8 cellular contexts compared by ENCODE assay signal in the genomic region with DNA sequence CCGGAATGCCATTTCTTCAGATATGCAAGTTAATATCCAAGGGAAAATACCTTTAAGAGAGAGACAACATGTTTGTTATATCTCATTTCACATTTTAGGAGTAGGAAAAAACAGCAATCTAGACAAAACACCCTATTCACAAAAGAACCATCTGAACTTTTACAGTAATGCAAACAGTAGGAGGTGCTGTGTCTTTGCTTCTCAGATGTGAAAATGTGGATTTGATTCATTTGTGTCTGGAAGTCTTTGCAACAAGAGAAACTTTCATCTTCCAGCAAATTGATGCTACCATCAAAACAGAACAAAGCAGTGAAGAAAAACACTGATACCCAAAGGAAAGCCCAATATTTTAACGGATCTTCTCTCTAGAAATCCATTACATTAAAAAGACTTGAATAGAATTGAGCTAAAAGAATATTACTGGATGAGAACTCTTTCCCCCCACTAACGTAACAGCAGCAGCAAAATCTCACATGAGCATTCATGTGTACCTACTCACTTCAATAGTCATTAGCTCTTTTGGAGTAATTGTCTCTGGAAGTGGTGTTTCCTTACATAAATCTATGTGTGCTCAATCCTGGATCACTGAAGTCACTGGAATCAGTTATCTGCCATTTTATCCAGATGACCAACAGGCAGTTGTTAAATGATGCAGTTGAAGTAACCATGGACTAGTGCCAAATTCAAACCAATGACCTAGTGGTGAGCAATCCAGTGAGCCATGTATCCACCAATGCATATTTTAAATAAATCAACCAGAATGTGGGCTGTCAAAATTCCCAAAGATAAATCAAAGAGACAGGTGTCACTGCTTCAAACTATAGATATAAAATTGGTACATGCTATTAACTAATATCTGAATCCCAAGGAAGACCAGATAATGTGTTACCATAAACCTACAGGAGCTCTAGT. TPM values are rescaled to one million over a fixed set of nuclear protein-coding genes. Genes with fewer than 3 reads are reported as not detected.
A peak's percentile ranks its signal among the peaks of the same experiment; 100 is the strongest.
DNase-seq lines count a peak whose midpoint lies in the region; ATAC-seq and TF ChIP-seq lines count a peak whose summit lies in the region.

No MANE protein-coding gene starts in this region.

- ATAC-seq in HG03135 (IDR thresholded peaks at IDR 0.05; ENCODE audit: unreplicated experiment), result no peak
- no peak for ATAC-seq in stimulated activated naive CD8-positive, alpha-beta T cell treated with anti-CD3 and anti-CD28 coated beads, Interleukin-15, amount 100 ng/mL, for 72 hours

- H3K4me3 Mint-ChIP-seq in stimulated activated naive CD8-positive, alpha-beta T cell treated with anti-CD3 and anti-CD28 coated beads, Interleukin-15, amount 100 ng/mL, for 72 hours, result no peak overlapping the region

- CTCF ChIA-PET in SK-N-SH (lab: Yijun Ruan, JAX), result interaction anchor here (0.6 to 5.0 kb wide), 30 partner anchors 8 to 553 kb away, joined by 3 to 25 read pairs (median 3); no protein-coding TSS in a partner anchor

- peak; percentile 57 to 93; a peak in 2 of 4 replicates for TF ChIP-seq EP300 in SK-N-SH (IDR thresholded peaks at IDR 0.05; ENCODE audit: borderline replicate concordance in 1 of 2, low read depth in 1 of 2, low read length in 1 of 2)
- TF ChIP-seq EP300 in stomach (IDR thresholded peaks at IDR 0.05), result no peak

- peak overlapping the region; percentile 29 to 91 for H3K27ac ChIP-seq in SK-N-SH (ENCODE audit: low read depth in 2 of 2, low read length in 1 of 2)
- H3K27ac ChIP-seq in stomach, result no peak overlapping the region

- H4K20me1 ChIP-seq in SK-N-SH (ENCODE audit: insufficient read depth), result no peaks in the 10 kb centered on the region

- H3K4me2 ChIP-seq in SK-N-SH, result peak overlapping the region; percentile 79

- H3K4me3 ChIP-seq in SK-N-SH (ENCODE audit: low read depth in 2 of 2, low read length in 1 of 2) (peak overlapping the region; percentile 83 to 96; a peak in 3 of 4 replicates), stomach (peak overlapping the region; percentile 46 to 64 (median 54))

- TF ChIP-seq POLR2A in stomach (IDR thresholded peaks at IDR 0.05), result no peak

- TF ChIP-seq CTCF in SK-N-SH (IDR thresholded peaks at IDR 0.05) (peak; percentile 81), stomach (IDR thresholded peaks at IDR 0.05) (peak in 3 of 7 experiments; percentile 19 to 44 (median 30))

- H3K36me3 ChIP-seq in SK-N-SH (replicated peaks in 1 of 2; ENCODE audit: control insufficient read depth in 1 of 2, insufficient read depth in 2 of 2, low read length in 1 of 2) (peaks cover 24 to 33% of the 10 kb centered on the region in 2 experiments), stomach (peaks cover 0 to 10% (median 0%) of the 10 kb centered on the region in 4 donors)

- no peak overlapping the region for H3K27ac Mint-ChIP-seq in stimulated activated naive CD8-positive, alpha-beta T cell treated with anti-CD3 and anti-CD28 coated beads, Interleukin-15, amount 100 ng/mL, for 72 hours

- peaks cover 63% of the 10 kb centered on the region for H3K79me2 ChIP-seq in SK-N-SH (ENCODE audit: insufficient read depth)

- WGBS in SK-N-SH (ENCODE audit: low lambda C conversion rate), result 61% methylated on average over 3 of the region's 3 CpGs
- 70 to 73% (median 73%) methylated on average over 3 of the region's 3 CpGs for WGBS in stomach, 5 donors

- POLR2A ChIA-PET in SK-N-SH (lab: Yijun Ruan, JAX), result no interaction called here

- H3K9me2 ChIP-seq in SK-N-SH, result no peaks in the 10 kb centered on the region

- peaks cover 54% of the 10 kb centered on the region for H3K27me3 Mint-ChIP-seq in stimulated activated naive CD8-positive, alpha-beta T cell treated with anti-CD3 and anti-CD28 coated beads, Interleukin-15, amount 100 ng/mL, for 72 hours

- peaks cover 7% of the 10 kb centered on the region for H3K4me1 Mint-ChIP-seq in stimulated activated naive CD8-positive, alpha-beta T cell treated with anti-CD3 and anti-CD28 coated beads, Interleukin-15, amount 100 ng/mL, for 72 hours

- H3K27me3 ChIP-seq in SK-N-SH (ENCODE audit: insufficient read depth), result no peaks in the 10 kb centered on the region
- no peaks in the 10 kb centered on the region for H3K27me3 ChIP-seq in stomach

- H3K9ac ChIP-seq in SK-N-SH, result peak overlapping the region; percentile 74

- no peaks in the 10 kb centered on the region for H3K9me3 Mint-ChIP-seq in stimulated activated naive CD8-positive, alpha-beta T cell treated with anti-CD3 and anti-CD28 coated beads, Interleukin-15, amount 100 ng/mL, for 72 hours

- H2AFZ ChIP-seq in SK-N-SH (ENCODE audit: low read depth), result no peak overlapping the region

- peak; percentile 36 for DNase-seq in HPDE6-E6E7 (ENCODE audit: extremely low spot score)
- peak; percentile 43 for DNase-seq in SK-N-SH
- peak; percentile 82 for DNase-seq in glomerular visceral epithelial cell (ENCODE audit: extremely low spot score)
- no peak for DNase-seq in stomach
- no peak for DNase-seq in OCI-M2 (lab: John Stamatoyannopoulos, UW; ENCODE audit: unreplicated experiment)
- no peak for DNase-seq in stimulated activated naive CD8-positive, alpha-beta T cell treated with anti-CD3 and anti-CD28 coated beads, Interleukin-15, amount 100 ng/mL, for 72 hours
- DNase-seq in GM19238 (ENCODE audit: insufficient read length, low spot score), result no peak

- TF ChIP-seq RAD21 in SK-N-SH (IDR thresholded peaks at IDR 0.05; ENCODE audit: low read length), result peak; percentile 77

- H3K9me3 ChIP-seq in SK-N-SH, result no peaks in the 10 kb centered on the region
- no peaks in the 10 kb centered on the region for H3K9me3 ChIP-seq in stomach

- H3K4me1 ChIP-seq in SK-N-SH (ENCODE audit: control insufficient read depth in 1 of 2, insufficient read depth in 2 of 2, low read depth in 1 of 2, low read length in 1 of 2), result peaks cover 10 to 15% of the 10 kb centered on the region in 2 experiments; a peak in 2 of 4 replicates
- peaks cover 15 to 41% (median 28%) of the 10 kb centered on the region in 4 donors for H3K4me1 ChIP-seq in stomach

- H3F3A ChIP-seq in SK-N-SH (replicated peaks; ENCODE audit: insufficient read depth), result peaks cover 10% of the 10 kb centered on the region

- intact Hi-C loops in stomach (cut with DNase I; ENCODE audit: low total_unique reads), result no loop called here

TF ChIP-seq in SK-N-SH, 30 proteins besides CTCF, POLR2A, EP300 and RAD21 (continues in another document):
- TF ChIP-seq ELF1 (IDR thresholded peaks at IDR 0.05) (no peak), TEAD4 (IDR thresholded peaks at IDR 0.05; ENCODE audit: borderline replicate concordance, insufficient read depth) (peak; percentile 90), FOSL2 (IDR thresholded peaks at IDR 0.05; ENCODE audit: borderline replicate concordance, low read depth) (peak; percentile 91), EZH2phosphoT487 (IDR thresholded peaks at IDR 0.05; ENCODE audit: borderline replicate concordance, low read depth) (no peak), NRF1 (IDR thresholded peaks at IDR 0.05; ENCODE audit: low read depth, low read length) (no peak), POLR2AphosphoS5 (IDR thresholded peaks at IDR 0.05; ENCODE audit: low read depth, low read length) (peak; percentile 72; the same call in 1 of the 2 replicates), FOXJ3 (CRISPR knock-in tag; IDR thresholded peaks at IDR 0.05) (no peak), RCOR1 (IDR thresholded peaks at IDR 0.05; ENCODE audit: low read length) (no peak; the same call in 1 of the 2 replicates), MEF2A (IDR thresholded peaks at IDR 0.05; ENCODE audit: borderline replicate concordance, low read depth) (no peak), GABPA (IDR thresholded peaks at IDR 0.05; ENCODE audit: low read depth) (no peak), TCF12 (IDR thresholded peaks at IDR 0.05) (peak; percentile 92), NFIC (IDR thresholded peaks at IDR 0.05; ENCODE audit: borderline replicate concordance) (peak; percentile 96), MXI1 (IDR thresholded peaks at IDR 0.05; ENCODE audit: low read depth, low read length) (no peak), JUND (IDR thresholded peaks at IDR 0.05) (peak; percentile 92)
- TF ChIP-seq, protein P1, sequence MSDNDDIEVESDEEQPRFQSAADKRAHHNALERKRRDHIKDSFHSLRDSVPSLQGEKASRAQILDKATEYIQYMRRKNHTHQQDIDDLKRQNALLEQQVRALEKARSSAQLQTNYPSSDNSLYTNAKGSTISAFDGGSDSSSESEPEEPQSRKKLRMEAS (IDR thresholded peaks at IDR 0.05; ENCODE audit: low read depth), result peak; percentile 58; the same call in 1 of the 2 replicates
- TF ChIP-seq, protein P2, sequence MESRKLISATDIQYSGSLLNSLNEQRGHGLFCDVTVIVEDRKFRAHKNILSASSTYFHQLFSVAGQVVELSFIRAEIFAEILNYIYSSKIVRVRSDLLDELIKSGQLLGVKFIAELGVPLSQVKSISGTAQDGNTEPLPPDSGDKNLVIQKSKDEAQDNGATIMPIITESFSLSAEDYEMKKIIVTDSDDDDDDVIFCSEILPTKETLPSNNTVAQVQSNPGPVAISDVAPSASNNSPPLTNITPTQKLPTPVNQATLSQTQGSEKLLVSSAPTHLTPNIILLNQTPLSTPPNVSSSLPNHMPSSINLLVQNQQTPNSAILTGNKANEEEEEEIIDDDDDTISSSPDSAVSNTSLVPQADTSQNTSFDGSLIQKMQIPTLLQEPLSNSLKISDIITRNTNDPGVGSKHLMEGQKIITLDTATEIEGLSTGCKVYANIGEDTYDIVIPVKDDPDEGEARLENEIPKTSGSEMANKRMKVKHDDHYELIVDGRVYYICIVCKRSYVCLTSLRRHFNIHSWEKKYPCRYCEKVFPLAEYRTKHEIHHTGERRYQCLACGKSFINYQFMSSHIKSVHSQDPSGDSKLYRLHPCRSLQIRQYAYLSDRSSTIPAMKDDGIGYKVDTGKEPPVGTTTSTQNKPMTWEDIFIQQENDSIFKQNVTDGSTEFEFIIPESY (IDR thresholded peaks at IDR 0.05; ENCODE audit: borderline replicate concordance, low read depth), result peak; percentile 60; the same call in 1 of the 2 replicates
- TF ChIP-seq, protein P3, sequence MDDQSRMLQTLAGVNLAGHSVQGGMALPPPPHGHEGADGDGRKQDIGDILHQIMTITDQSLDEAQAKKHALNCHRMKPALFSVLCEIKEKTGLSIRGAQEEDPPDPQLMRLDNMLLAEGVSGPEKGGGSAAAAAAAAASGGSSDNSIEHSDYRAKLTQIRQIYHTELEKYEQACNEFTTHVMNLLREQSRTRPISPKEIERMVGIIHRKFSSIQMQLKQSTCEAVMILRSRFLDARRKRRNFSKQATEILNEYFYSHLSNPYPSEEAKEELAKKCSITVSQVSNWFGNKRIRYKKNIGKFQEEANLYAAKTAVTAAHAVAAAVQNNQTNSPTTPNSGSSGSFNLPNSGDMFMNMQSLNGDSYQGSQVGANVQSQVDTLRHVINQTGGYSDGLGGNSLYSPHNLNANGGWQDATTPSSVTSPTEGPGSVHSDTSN (IDR thresholded peaks at IDR 0.05), result peak; percentile 99

RNA-seq across cellular contexts. Expression of a gene that starts 1.8 kb away (rescaled TPM):
- polyA plus RNA-seq in SK-N-SH (2012; rRNA removed) (51.1 and 64.1 TPM in 2 replicates), stomach (1 to 10 TPM; 4.5 to 7.9 (median 5.6) TPM)
- polyA plus RNA-seq in SK-N-SH (2012; cell fraction: cytosol; rRNA removed), result 61.6 and 67.3 TPM in 2 replicates
- polyA plus RNA-seq in SK-N-SH (2012; cell fraction: nucleus; rRNA removed), result 66.6 and 76.1 TPM in 2 replicates
- 100 to 1,000 TPM in 3 of 5 donors, 10 to 100 TPM in 2; 45.9 to 344 (median 103) TPM for total RNA-seq in stomach

Comparison
In these comparisons a context has a peak if more than half of its experiments do, and no peak if none do; other contexts are left out.
1. DNase-seq: peak in HPDE6-E6E7 (single experiment), SK-N-SH (single experiment) and glomerular visceral epithelial cell (single experiment); none in stomach (single experiment), OCI-M2 (single experiment), stimulated activated naive CD8-positive, alpha-beta T cell treated with anti-CD3 and anti-CD28 coated beads, Interleukin-15, amount 100 ng/mL, for 72 hours (0 of 2) and GM19238 (single experiment).
2. H3K27ac ChIP-seq: peak in SK-N-SH (2 of 2); none in stomach (0 of 5).